2 cellular contexts compared by ENCODE assay signal in the genomic region with DNA sequence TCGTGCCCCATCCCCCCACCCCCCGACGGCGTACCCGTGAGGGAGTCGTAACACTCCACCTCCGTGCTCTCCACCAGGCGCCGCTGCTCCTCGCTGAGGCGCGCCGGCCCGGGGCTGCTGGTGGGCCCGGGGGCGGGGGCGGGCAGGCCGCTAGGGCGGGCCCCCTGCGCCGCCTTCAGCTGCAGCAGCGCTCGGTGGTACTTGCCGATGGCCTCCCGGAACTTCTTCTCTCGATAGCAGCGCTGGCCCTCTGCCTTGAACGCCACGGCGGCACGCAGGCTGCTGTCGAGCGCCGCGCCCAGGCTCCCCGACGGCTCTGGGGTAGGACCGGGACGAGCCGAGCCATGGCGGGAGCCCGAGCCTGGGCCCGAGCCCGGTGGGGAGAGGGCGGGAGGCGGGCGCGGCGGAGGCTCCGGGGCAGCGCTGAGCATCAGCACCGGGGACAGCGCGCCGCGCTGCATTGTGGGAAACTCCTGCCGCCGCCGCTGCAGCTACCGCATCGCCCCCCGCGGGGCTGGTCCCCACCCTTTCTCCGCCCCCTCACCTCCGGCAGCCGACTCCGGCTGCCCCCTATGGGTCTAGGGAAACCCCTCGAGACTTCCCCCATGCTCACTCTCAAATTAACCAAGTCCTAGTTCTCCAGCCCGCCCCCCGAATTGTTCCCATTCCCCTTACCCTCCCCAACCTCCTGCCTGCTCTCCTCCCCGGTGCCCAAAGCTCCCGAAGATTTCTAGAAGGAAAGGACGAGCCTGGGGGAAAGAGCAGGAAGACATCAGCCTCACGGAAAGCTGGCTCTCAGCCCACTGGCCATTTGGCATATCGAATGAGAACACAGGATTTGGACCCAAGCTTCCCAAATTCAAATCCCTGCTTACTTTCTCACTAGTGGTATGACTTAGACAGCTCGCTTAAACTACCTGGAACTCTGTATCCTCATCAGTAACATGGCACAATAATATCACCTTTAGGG.
TF ChIP-seq lines count a peak whose summit lies in the region.

Gene TTC9B (minus strand): TSS at position 464 of the 970 bp plus-strand sequence. CDS start 3 bp downstream, at position 461.

TF ChIP-seq in PFSK-1, 5 proteins besides CTCF, POLR2A, EP300 and RAD21 (continued from another document):
- TF ChIP-seq, protein P1, sequence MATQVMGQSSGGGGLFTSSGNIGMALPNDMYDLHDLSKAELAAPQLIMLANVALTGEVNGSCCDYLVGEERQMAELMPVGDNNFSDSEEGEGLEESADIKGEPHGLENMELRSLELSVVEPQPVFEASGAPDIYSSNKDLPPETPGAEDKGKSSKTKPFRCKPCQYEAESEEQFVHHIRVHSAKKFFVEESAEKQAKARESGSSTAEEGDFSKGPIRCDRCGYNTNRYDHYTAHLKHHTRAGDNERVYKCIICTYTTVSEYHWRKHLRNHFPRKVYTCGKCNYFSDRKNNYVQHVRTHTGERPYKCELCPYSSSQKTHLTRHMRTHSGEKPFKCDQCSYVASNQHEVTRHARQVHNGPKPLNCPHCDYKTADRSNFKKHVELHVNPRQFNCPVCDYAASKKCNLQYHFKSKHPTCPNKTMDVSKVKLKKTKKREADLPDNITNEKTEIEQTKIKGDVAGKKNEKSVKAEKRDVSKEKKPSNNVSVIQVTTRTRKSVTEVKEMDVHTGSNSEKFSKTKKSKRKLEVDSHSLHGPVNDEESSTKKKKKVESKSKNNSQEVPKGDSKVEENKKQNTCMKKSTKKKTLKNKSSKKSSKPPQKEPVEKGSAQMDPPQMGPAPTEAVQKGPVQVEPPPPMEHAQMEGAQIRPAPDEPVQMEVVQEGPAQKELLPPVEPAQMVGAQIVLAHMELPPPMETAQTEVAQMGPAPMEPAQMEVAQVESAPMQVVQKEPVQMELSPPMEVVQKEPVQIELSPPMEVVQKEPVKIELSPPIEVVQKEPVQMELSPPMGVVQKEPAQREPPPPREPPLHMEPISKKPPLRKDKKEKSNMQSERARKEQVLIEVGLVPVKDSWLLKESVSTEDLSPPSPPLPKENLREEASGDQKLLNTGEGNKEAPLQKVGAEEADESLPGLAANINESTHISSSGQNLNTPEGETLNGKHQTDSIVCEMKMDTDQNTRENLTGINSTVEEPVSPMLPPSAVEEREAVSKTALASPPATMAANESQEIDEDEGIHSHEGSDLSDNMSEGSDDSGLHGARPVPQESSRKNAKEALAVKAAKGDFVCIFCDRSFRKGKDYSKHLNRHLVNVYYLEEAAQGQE (IDR thresholded peaks at IDR 0.05; ENCODE audit: insufficient read depth in 1 of 2, low read depth in 2 of 2, low read length in 2 of 2), result peak; percentile 67 to 84

TF ChIP-seq in K562, 482 proteins besides CTCF, POLR2A, EP300 and RAD21 (continued from another document and continues in another):
- no peak for TF ChIP-seq HOXB6 (CRISPR knock-in tag; IDR thresholded peaks at IDR 0.05; ENCODE audit: borderline replicate concordance)
- TF ChIP-seq BCLAF1 (IDR thresholded peaks at IDR 0.05; ENCODE audit: borderline replicate concordance in 1 of 2, control insufficient read depth in 1 of 2, low read depth in 2 of 2, low read length in 1 of 2), result 0 out of 4 replicates have a peak, but pooled peaks of 1 of the 2 experiments have one; percentile 20
- TF ChIP-seq TGIF2 (CRISPR knock-in tag; IDR thresholded peaks at IDR 0.05), result no peak; the same call in 1 of the 2 replicates
- TF ChIP-seq ARNT (IDR thresholded peaks at IDR 0.05), result no peak
- TF ChIP-seq ZFPM2 (CRISPR knock-in tag; IDR thresholded peaks at IDR 0.05), result no peak
- TF ChIP-seq FOXJ3 (CRISPR knock-in tag; IDR thresholded peaks at IDR 0.05), result no peak
- TF ChIP-seq, protein P2, sequence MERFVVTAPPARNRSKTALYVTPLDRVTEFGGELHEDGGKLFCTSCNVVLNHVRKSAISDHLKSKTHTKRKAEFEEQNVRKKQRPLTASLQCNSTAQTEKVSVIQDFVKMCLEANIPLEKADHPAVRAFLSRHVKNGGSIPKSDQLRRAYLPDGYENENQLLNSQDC (CRISPR knock-in tag; IDR thresholded peaks at IDR 0.05), result no peak
- no peak for TF ChIP-seq SAFB2 (IDR thresholded peaks at IDR 0.05; ENCODE audit: borderline replicate concordance, low read depth, low read length, severe bottlenecking)
- TF ChIP-seq OTX1 (CRISPR knock-in tag; IDR thresholded peaks at IDR 0.05), result no peak
- TF ChIP-seq EZH2 (IDR thresholded peaks at IDR 0.05; ENCODE audit: borderline replicate concordance, low read depth, low read length), result no peak
- no peak for TF ChIP-seq PTBP1 (IDR thresholded peaks at IDR 0.05; ENCODE audit: low read depth, low read length)
- TF ChIP-seq TSHZ1 (CRISPR knock-in tag; IDR thresholded peaks at IDR 0.05), result no peak
- TF ChIP-seq GABPA (tag; conservative IDR thresholded peaks at IDR 0.05; ENCODE audit: low read depth), result no peak
- TF ChIP-seq, protein P3, sequence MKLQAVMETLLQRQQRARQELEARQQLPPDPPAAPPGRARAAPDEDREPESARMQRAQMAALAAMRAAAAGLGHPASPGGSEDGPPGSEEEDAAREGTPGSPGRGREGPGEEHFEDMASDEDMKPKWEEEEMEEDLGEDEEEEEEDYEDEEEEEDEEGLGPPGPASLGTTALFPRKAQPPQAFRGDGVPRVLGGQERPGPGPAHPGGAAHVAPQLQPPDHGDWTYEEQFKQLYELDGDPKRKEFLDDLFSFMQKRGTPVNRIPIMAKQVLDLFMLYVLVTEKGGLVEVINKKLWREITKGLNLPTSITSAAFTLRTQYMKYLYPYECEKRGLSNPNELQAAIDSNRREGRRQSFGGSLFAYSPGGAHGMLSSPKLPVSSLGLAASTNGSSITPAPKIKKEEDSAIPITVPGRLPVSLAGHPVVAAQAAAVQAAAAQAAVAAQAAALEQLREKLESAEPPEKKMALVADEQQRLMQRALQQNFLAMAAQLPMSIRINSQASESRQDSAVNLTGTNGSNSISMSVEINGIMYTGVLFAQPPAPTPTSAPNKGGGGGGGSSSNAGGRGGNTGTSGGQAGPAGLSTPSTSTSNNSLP (IDR thresholded peaks at IDR 0.05; ENCODE audit: borderline replicate concordance, low read depth, low read length), result no peak
- 0 out of 2 replicates have a peak, but pooled peaks have one; percentile 42 for TF ChIP-seq ZNF766 (CRISPR knock-in tag; conservative IDR thresholded peaks at IDR 0.05)
- no peak for TF ChIP-seq ATF1 (CRISPR knock-in tag; IDR thresholded peaks at IDR 0.05)
- no peak for TF ChIP-seq ATF1 (tag; IDR thresholded peaks at IDR 0.05)
- TF ChIP-seq, protein P4, sequence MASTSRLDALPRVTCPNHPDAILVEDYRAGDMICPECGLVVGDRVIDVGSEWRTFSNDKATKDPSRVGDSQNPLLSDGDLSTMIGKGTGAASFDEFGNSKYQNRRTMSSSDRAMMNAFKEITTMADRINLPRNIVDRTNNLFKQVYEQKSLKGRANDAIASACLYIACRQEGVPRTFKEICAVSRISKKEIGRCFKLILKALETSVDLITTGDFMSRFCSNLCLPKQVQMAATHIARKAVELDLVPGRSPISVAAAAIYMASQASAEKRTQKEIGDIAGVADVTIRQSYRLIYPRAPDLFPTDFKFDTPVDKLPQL (IDR thresholded peaks at IDR 0.05; ENCODE audit: extremely low read depth, insufficient read length), result no peak
- TF ChIP-seq, protein P5, sequence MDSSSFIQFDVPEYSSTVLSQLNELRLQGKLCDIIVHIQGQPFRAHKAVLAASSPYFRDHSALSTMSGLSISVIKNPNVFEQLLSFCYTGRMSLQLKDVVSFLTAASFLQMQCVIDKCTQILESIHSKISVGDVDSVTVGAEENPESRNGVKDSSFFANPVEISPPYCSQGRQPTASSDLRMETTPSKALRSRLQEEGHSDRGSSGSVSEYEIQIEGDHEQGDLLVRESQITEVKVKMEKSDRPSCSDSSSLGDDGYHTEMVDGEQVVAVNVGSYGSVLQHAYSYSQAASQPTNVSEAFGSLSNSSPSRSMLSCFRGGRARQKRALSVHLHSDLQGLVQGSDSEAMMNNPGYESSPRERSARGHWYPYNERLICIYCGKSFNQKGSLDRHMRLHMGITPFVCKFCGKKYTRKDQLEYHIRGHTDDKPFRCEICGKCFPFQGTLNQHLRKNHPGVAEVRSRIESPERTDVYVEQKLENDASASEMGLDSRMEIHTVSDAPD (CRISPR knock-in tag; IDR thresholded peaks at IDR 0.05), result no peak
- TF ChIP-seq FOXP1 (CRISPR knock-in tag; IDR thresholded peaks at IDR 0.05), result 0 out of 2 replicates have a peak, but pooled peaks have one; percentile 55
- 0 out of 2 replicates have a peak, but pooled peaks have one; percentile 23 for TF ChIP-seq ZBTB1 (CRISPR knock-in tag; IDR thresholded peaks at IDR 0.05; ENCODE audit: borderline replicate concordance, low read depth)
- no peak for TF ChIP-seq IRF9 (tag; IDR thresholded peaks at IDR 0.05)
- no peak for TF ChIP-seq CBFB (CRISPR knock-in tag; IDR thresholded peaks at IDR 0.05)
- TF ChIP-seq HNRNPL (IDR thresholded peaks at IDR 0.05; ENCODE audit: low read depth, low read length), result no peak
- no peak for TF ChIP-seq SRSF9 (IDR thresholded peaks at IDR 0.05; ENCODE audit: borderline replicate concordance, low read depth, low read length)
- TF ChIP-seq THAP7 (CRISPR knock-in tag; IDR thresholded peaks at IDR 0.05), result no peak
- 0 out of 2 replicates have a peak, but pooled peaks have one; percentile 17 for TF ChIP-seq ZBTB7A (IDR thresholded peaks at IDR 0.05; ENCODE audit: borderline replicate concordance, control insufficient read depth, low read depth, low read length)
- TF ChIP-seq HNRNPK (IDR thresholded peaks at IDR 0.05; ENCODE audit: low read depth, low read length, poor library complexity, severe bottlenecking), result peak; percentile 31
- TF ChIP-seq RB1 (IDR thresholded peaks at IDR 0.05; ENCODE audit: low read depth), result 0 out of 2 replicates have a peak, but pooled peaks have one; percentile 40
- no peak for TF ChIP-seq NR4A1 (CRISPR knock-in tag; IDR thresholded peaks at IDR 0.05)
- TF ChIP-seq NR4A1 (tag; IDR thresholded peaks at IDR 0.05), result no peak
- no peak for TF ChIP-seq MCM3 (IDR thresholded peaks at IDR 0.05)
